ENCODE assay signal across 25 cellular contexts in the genomic region with DNA sequence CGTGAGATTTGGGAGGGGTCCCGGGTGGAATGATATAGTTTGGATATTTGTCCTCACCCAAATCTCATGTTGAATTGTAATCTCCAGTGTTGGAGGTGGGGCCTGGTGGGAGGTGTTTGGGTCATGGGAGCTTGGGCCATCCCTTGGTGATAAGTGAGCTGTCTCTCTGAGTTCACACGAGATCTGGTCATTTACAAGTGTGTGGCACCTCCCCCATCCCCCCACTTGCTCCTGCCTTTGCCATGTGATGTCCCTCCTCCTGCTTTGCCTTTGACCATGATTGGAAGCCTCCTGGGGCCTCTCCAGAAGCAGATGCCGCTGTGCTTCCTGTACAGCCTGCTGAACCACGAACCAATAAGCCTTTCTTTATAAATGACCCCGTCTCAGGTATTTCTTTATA.
"Had no signal": no experiment of that assay in that cellular context is flagged by ENCODE, and none has a peak within 500 bp of the region (broad histone marks: within the 10 kb centered on the region; RNA-seq: fewer than 3 reads in every experiment).

No MANE protein-coding gene starts in this region.

- H3K27me3 Mint-ChIP-seq: stimulated activated naive CD8-positive, alpha-beta T cell treated with anti-CD3 and anti-CD28 coated beads, Interleukin-15, amount 100 ng/mL, for 72 hours had no signal

- H3K27me3 ChIP-seq: ovary, right lobe of liver, suprapubic skin, transverse colon, upper lobe of right lung, uterus had no signal

- H3K4me1 ChIP-seq: uterus had no signal

- ATAC-seq: left ventricle myocardium superior; naive thymus-derived CD4-positive, alpha-beta T cell; psoas muscle; right lobe of liver; stimulated activated naive CD8-positive, alpha-beta T cell treated with anti-CD3 and anti-CD28 coated beads, Interleukin-15, amount 100 ng/mL, for 72 hours had no signal

- DNase-seq: cortex of kidney; hypothalamus; immature natural killer cell; islet precursor cell; kidney glomerular epithelial cell; mesenchymal stem cell; naive thymus-derived CD4-positive, alpha-beta T cell; occipital lobe; ovary; psoas muscle; right lobe of liver; small intestine; stimulated activated CD4-positive, alpha-beta T cell treated with anti-CD3 and anti-CD28 coated beads, Interleukin-12 subunit alpha, Interleukin-12 subunit beta, amount 100 ng/mL, for 4 hours; stimulated activated CD4-positive, alpha-beta T cell treated with anti-CD3 and anti-CD28 coated beads, Interleukin-1b, Interleukin-23, amount 100 ng/mL, for 48 hours; stimulated activated CD4-positive, alpha-beta T cell treated with anti-CD3 and anti-CD28 coated beads, Interleukin-4, amount 100 ng/mL, for 1 hour; stimulated activated CD8-positive, alpha-beta memory T cell treated with anti-CD3 and anti-CD28 coated beads, Interleukin-4, amount 100 ng/mL, for 48 hours; stimulated activated naive CD4-positive, alpha-beta T cell; stimulated activated naive CD8-positive, alpha-beta T cell treated with anti-CD3 and anti-CD28 coated beads, Interleukin-15, amount 100 ng/mL, for 72 hours; transverse colon; uterus had no signal

- H3K4me3 Mint-ChIP-seq: immature natural killer cell; mesothelial cell of epicardium; naive thymus-derived CD4-positive, alpha-beta T cell; nephron; stimulated activated naive CD8-positive, alpha-beta T cell treated with anti-CD3 and anti-CD28 coated beads, Interleukin-15, amount 100 ng/mL, for 72 hours had no signal

- H3K27ac Mint-ChIP-seq: immature natural killer cell, mesothelial cell of epicardium, nephron had no signal

- H3K36me3 ChIP-seq: ovary, right lobe of liver, suprapubic skin, transverse colon, upper lobe of right lung, uterus had no signal

- H3K4me3 ChIP-seq: ovary, psoas muscle, right lobe of liver, suprapubic skin, transverse colon, upper lobe of right lung, uterus had no signal

- H3K9me3 ChIP-seq: ovary, right lobe of liver, suprapubic skin, upper lobe of right lung had no signal

- H3K27ac ChIP-seq: ovary, psoas muscle, right lobe of liver, suprapubic skin, transverse colon, upper lobe of right lung, uterus had no signal
